1 cellular context compared by ENCODE assay signal in genomic region chr1:27915082-27915575, GRCh38.
TF ChIP-seq lines count a peak whose summit lies in the region.

No MANE protein-coding gene starts in this region.

TF ChIP-seq in H1, 55 proteins besides CTCF, POLR2A, EP300 and RAD21:
- TF ChIP-seq RNF2 (IDR thresholded peaks at IDR 0.05; ENCODE audit: borderline replicate concordance, low read depth, low read length, missing control alignments, poor library complexity, severe bottlenecking) (peak; percentile 35), RBBP5 (IDR thresholded peaks at IDR 0.05; ENCODE audit: borderline replicate concordance, low read depth, low read length) (no peak), E2F6 (IDR thresholded peaks at IDR 0.05) (peak; percentile 86; the same call in 1 of the 2 replicates), KDM1A (IDR thresholded peaks at IDR 0.05; ENCODE audit: borderline replicate concordance, low read length) (0 out of 2 replicates have a peak, but pooled peaks have one; percentile 5)
TF ChIP-seq in H1: peak in this region for 3.
